In genomic region chr1:21259316-21260076, GRCh38 we compare ENCODE assay signal across 16 cellular contexts. TPM values are rescaled to one million over a fixed set of nuclear protein-coding genes. Genes with fewer than 3 reads are reported as not detected.
DNase-seq lines count a peak whose midpoint lies in the region; ATAC-seq and TF ChIP-seq lines count a peak whose summit lies in the region.
"Had no signal": no experiment of that assay in that cellular context is flagged by ENCODE, and none has a peak within 500 bp of the region (broad histone marks: within the 10 kb centered on the region; RNA-seq: fewer than 3 reads in every experiment).

No MANE protein-coding gene starts in this region.

- H2AFZ ChIP-seq in GM23338 (no peak overlapping the region), neural progenitor cell (replicated peaks) (no peak overlapping the region)

- no peaks in the 10 kb centered on the region for H4K20me1 ChIP-seq in GM23338 (replicated peaks; ENCODE audit: insufficient read depth)
- H4K20me1 ChIP-seq in neural progenitor cell (ENCODE audit: low read depth), result peaks cover 7% of the 10 kb centered on the region

- H3K4me2 ChIP-seq in GM23338 (no peak overlapping the region), neural progenitor cell (no peak overlapping the region)

- H3K27me3 ChIP-seq in GM23338 (ENCODE audit: insufficient read depth) (no peaks in the 10 kb centered on the region), neural progenitor cell (no peaks in the 10 kb centered on the region)
- H3K27me3 ChIP-seq: gastroesophageal sphincter had no signal

- TF ChIP-seq CTCF in CD14-positive monocyte (IDR thresholded peaks at IDR 0.05), result no peak
- TF ChIP-seq CTCF in GM23338 (conservative IDR thresholded peaks at IDR 0.05; ENCODE audit: low read depth in 2 of 2), result no peak
- no peak for TF ChIP-seq CTCF in neural progenitor cell (IDR thresholded peaks at IDR 0.05)
- no peak for TF ChIP-seq CTCF in type B pancreatic cell (conservative IDR thresholded peaks at IDR 0.05)

- H3K27me3 Mint-ChIP-seq in CD14-positive monocyte (ENCODE audit: low read depth in 3 of 3) (peaks cover 28 to 65% (median 57%) of the 10 kb centered on the region in 3 donors), GM23338 (ENCODE audit: insufficient read depth, low read depth, poor library complexity) (peaks cover 9% of the 10 kb centered on the region), neural progenitor cell (ENCODE audit: insufficient read depth, low read depth) (peaks cover 4% of the 10 kb centered on the region), type B pancreatic cell (no peaks in the 10 kb centered on the region)
- no peaks in the 10 kb centered on the region for H3K27me3 Mint-ChIP-seq in activated naive CD8-positive, alpha-beta T cell treated with anti-CD3 and anti-CD28 coated beads, Interleukin-2, amount 50 U/mL, for 24 hours
- H3K27me3 Mint-ChIP-seq: natural killer cell treated with Interleukin-12 subunit alpha and Interleukin-12 subunit beta and Interleukin-15 and Interleukin-18, amount 100 ng/mL, for 72 hours had no signal

- H3K27ac Mint-ChIP-seq in CD14-positive monocyte (peak overlapping the region in 4 of 7 donors; percentile 0 to 49 (median 36)), GM23338 (peak overlapping the region; percentile 51; the same call in 1 of the 2 replicates), neural progenitor cell (peak overlapping the region; percentile 4), type B pancreatic cell (no peak overlapping the region)
- peak overlapping the region; percentile 39 for H3K27ac Mint-ChIP-seq in activated naive CD8-positive, alpha-beta T cell treated with anti-CD3 and anti-CD28 coated beads, Interleukin-2, amount 50 U/mL, for 24 hours

- H3K27ac ChIP-seq in GM23338 (ENCODE audit: low read depth) (no peak overlapping the region), neural progenitor cell (no peak overlapping the region)

- H3K4me3 Mint-ChIP-seq in CD14-positive monocyte (peak overlapping the region in 1 of 2 donors; percentile 44), GM23338 (no peak overlapping the region), neural progenitor cell (no peak overlapping the region), type B pancreatic cell (no peak overlapping the region)
- no peak overlapping the region for H3K4me3 Mint-ChIP-seq in activated naive CD8-positive, alpha-beta T cell treated with anti-CD3 and anti-CD28 coated beads, Interleukin-2, amount 50 U/mL, for 24 hours
- H3K4me3 Mint-ChIP-seq: natural killer cell treated with Interleukin-12 subunit alpha and Interleukin-12 subunit beta and Interleukin-15 and Interleukin-18, amount 100 ng/mL, for 72 hours had no signal

- no peaks in the 10 kb centered on the region for H3K79me2 ChIP-seq in GM23338 (replicated peaks; ENCODE audit: insufficient read depth)
- no peaks in the 10 kb centered on the region for H3K79me2 ChIP-seq in neural progenitor cell (ENCODE audit: low read depth)

- H3K9me2 ChIP-seq in GM23338 (ENCODE audit: insufficient read depth), result no peaks in the 10 kb centered on the region

- H3K4me3 ChIP-seq in GM23338 (no peak overlapping the region), neural progenitor cell (no peak overlapping the region)
- H3K4me3 ChIP-seq: gastroesophageal sphincter had no signal

- no peak for ATAC-seq in GM23338
- ATAC-seq in activated naive CD8-positive, alpha-beta T cell treated with anti-CD3 and anti-CD28 coated beads, Interleukin-2, amount 50 U/mL, for 24 hours, result no peak
- ATAC-seq in HG03139 (IDR thresholded peaks at IDR 0.05; ENCODE audit: unreplicated experiment), result no peak
- ATAC-seq: gastroesophageal sphincter; natural killer cell treated with Interleukin-12 subunit alpha and Interleukin-12 subunit beta and Interleukin-15 and Interleukin-18, amount 100 ng/mL, for 72 hours had no signal

- peaks cover 13% of the 10 kb centered on the region for H3K4me1 ChIP-seq in GM23338 (ENCODE audit: insufficient read depth)
- H3K4me1 ChIP-seq in neural progenitor cell, result peaks cover 12% of the 10 kb centered on the region

- H3K9me3 Mint-ChIP-seq in CD14-positive monocyte (peaks cover 0 to 10% (median 2%) of the 10 kb centered on the region in 7 donors), GM23338 (no peaks in the 10 kb centered on the region), neural progenitor cell (no peaks in the 10 kb centered on the region), type B pancreatic cell (no peaks in the 10 kb centered on the region)
- H3K9me3 Mint-ChIP-seq in activated naive CD8-positive, alpha-beta T cell treated with anti-CD3 and anti-CD28 coated beads, Interleukin-2, amount 50 U/mL, for 24 hours, result no peaks in the 10 kb centered on the region
- H3K9me3 Mint-ChIP-seq: natural killer cell treated with Interleukin-12 subunit alpha and Interleukin-12 subunit beta and Interleukin-15 and Interleukin-18, amount 100 ng/mL, for 72 hours had no signal

- H3K36me3 ChIP-seq in GM23338 (ENCODE audit: insufficient read depth) (no peaks in the 10 kb centered on the region), neural progenitor cell (no peaks in the 10 kb centered on the region)

- H3F3A ChIP-seq in GM23338 (replicated peaks; ENCODE audit: low read depth) (0 out of 2 replicates have a peak, but pooled peaks cover 5% of the 10 kb centered on the region), neural progenitor cell (ENCODE audit: low read depth) (no peaks in the 10 kb centered on the region)

- H3K36me3 Mint-ChIP-seq in CD14-positive monocyte (peaks cover 84 to 95% of the 10 kb centered on the region in 2 donors), GM23338 (ENCODE audit: low read depth) (peaks cover 7% of the 10 kb centered on the region), neural progenitor cell (peaks cover 10% of the 10 kb centered on the region), type B pancreatic cell (peaks cover 7% of the 10 kb centered on the region)
- peaks cover 65% of the 10 kb centered on the region for H3K36me3 Mint-ChIP-seq in activated naive CD8-positive, alpha-beta T cell treated with anti-CD3 and anti-CD28 coated beads, Interleukin-2, amount 50 U/mL, for 24 hours (ENCODE audit: low read depth)
- H3K36me3 Mint-ChIP-seq: natural killer cell treated with Interleukin-12 subunit alpha and Interleukin-12 subunit beta and Interleukin-15 and Interleukin-18, amount 100 ng/mL, for 72 hours had no signal

- intact Hi-C loops in CD14-positive monocyte (cut with micrococcal nuclease), result loop anchor here (5.0 kb wide), 2 partner anchors 88 to 108 kb away; no protein-coding TSS in a partner anchor

- no peaks in the 10 kb centered on the region for H3K9me3 ChIP-seq in neural progenitor cell (ENCODE audit: low read depth)
- H3K9me3 ChIP-seq: gastroesophageal sphincter had no signal

- no peak overlapping the region for H3K9ac ChIP-seq in neural progenitor cell

- DNase-seq in CD14-positive monocyte (ENCODE audit: low spot score) (no peak), GM23338 (ENCODE audit: low spot score) (no peak), neural progenitor cell (ENCODE audit: low spot score) (no peak), KG1 (lab: John Stamatoyannopoulos, UW) (no peak), dedifferentiated amniotic fluid mesenchymal stem cell (ENCODE audit: extremely low spot score) (no peak), type B pancreatic cell (ENCODE audit: extremely low spot score, unreplicated experiment) (no peak)
- no peak for DNase-seq in activated naive CD8-positive, alpha-beta T cell treated with anti-CD3 and anti-CD28 coated beads, Interleukin-2, amount 50 U/mL, for 24 hours
- DNase-seq: activated CD4-positive, CD25-positive, alpha-beta regulatory T cell; aorta; NCI-H1930; NCI-H446 treated with DMSO at 0.1 percent for 48 hours; SHP77 treated with DMSO at 0.1 percent for 48 hours; T-helper 2 cell had no signal

- H3K4me1 Mint-ChIP-seq in CD14-positive monocyte, result peaks cover 34% of the 10 kb centered on the region
- peaks cover 21% of the 10 kb centered on the region for H3K4me1 Mint-ChIP-seq in GM23338
- H3K4me1 Mint-ChIP-seq in activated naive CD8-positive, alpha-beta T cell treated with anti-CD3 and anti-CD28 coated beads, Interleukin-2, amount 50 U/mL, for 24 hours, result peaks cover 81% of the 10 kb centered on the region
- H3K4me1 Mint-ChIP-seq in neural progenitor cell, result peaks cover 27% of the 10 kb centered on the region
- peaks cover 27% of the 10 kb centered on the region for H3K4me1 Mint-ChIP-seq in type B pancreatic cell (ENCODE audit: unreplicated experiment)

TF ChIP-seq in GM23338, 12 proteins besides CTCF, POLR2A, EP300 and RAD21:
- TF ChIP-seq CREB1 (CRISPR knock-in tag; IDR thresholded peaks at IDR 0.05; ENCODE audit: low read depth), result no peak

RNA-seq across cellular contexts. Expression of gene ECE1, which starts 30.8 kb away (rescaled TPM):
- polyA plus RNA-seq in CD14-positive monocyte (10 to 100 TPM; 10.6 to 23.3 TPM), GM23338 (2016; fragmentation: Nextera tagmentation; extraction: Ambion mirVana) (10.4 and 11.0 TPM in 2 replicates)
- 45.0 and 48.0 TPM in 2 replicates for total RNA-seq in GM23338 (2014; rRNA removed; shearing (Covaris generic))
- total RNA-seq in neural progenitor cell (ENCODE audit: low replicate concordance) (12.5 and 15.2 TPM in 2 replicates), type B pancreatic cell (ENCODE audit: low replicate concordance) (37.2 and 49.8 TPM in 2 replicates)
